Comparison of ENCODE assay signal across 9 cellular contexts in genomic region chr12:12992418-12993175, GRCh38. TPM values are rescaled to one million over a fixed set of nuclear protein-coding genes. Genes with fewer than 3 reads are reported as not detected.
A peak's percentile ranks its signal among the peaks of the same experiment; 100 is the strongest.
DNase-seq lines count a peak whose midpoint lies in the region; ATAC-seq, FAIRE-seq and TF ChIP-seq lines count a peak whose summit lies in the region.
"Had no signal": no experiment of that assay in that cellular context is flagged by ENCODE, and none has a peak within 500 bp of the region (broad histone marks: within the 10 kb centered on the region; RNA-seq: fewer than 3 reads in every experiment).

No MANE protein-coding gene starts in this region.

- H3K27me3 ChIP-seq in HepG2 (ENCODE audit: control insufficient read depth in 1 of 2, insufficient read depth in 2 of 2, low read length in 2 of 2) (no peaks in the 10 kb centered on the region), Karpas-422 (ENCODE audit: low read length) (no peaks in the 10 kb centered on the region)

- H3K9me3 ChIP-seq in HepG2 (ENCODE audit: low read length) (no peaks in the 10 kb centered on the region), Karpas-422 (ENCODE audit: low read length) (no peaks in the 10 kb centered on the region)

- H3K79me2 ChIP-seq in HepG2 (ENCODE audit: insufficient read depth, low read length) (peaks cover 4% of the 10 kb centered on the region), Karpas-422 (ENCODE audit: low read length) (no peaks in the 10 kb centered on the region)

- H3K4me3 ChIP-seq in astrocyte of the spinal cord (ENCODE audit: low read depth, low read length) (peak overlapping the region; percentile 10), HepG2 (replicated peaks in 1 of 3; ENCODE audit: insufficient read depth in 1 of 3, low read depth in 2 of 3, low read length in 3 of 3) (no peak overlapping the region), Karpas-422 (ENCODE audit: low read length) (no peak overlapping the region)

- intact Hi-C loops in HepG2 (cut with micrococcal nuclease; ENCODE audit: unreplicated experiment) = no loop called here

- peak overlapping the region; percentile 77 for H3K27ac Mint-ChIP-seq in activated naive CD4-positive, alpha-beta T cell treated with anti-CD3 and anti-CD28 coated beads, Interleukin-2, amount 10 ng/mL, durations not matched to agents 7 days and 5 days

- TF ChIP-seq EP300 in HepG2 (IDR thresholded peaks at IDR 0.05; ENCODE audit: low read depth in 2 of 2, low read length in 2 of 2) = no peak
- TF ChIP-seq EP300 in HepG2 (CRISPR knock-in tag; IDR thresholded peaks at IDR 0.05; ENCODE audit: borderline replicate concordance) = no peak

- no peaks in the 10 kb centered on the region for H3K9me2 ChIP-seq in Karpas-422 (replicated peaks; ENCODE audit: insufficient read depth, low read length)

- ATAC-seq in HepG2 (peak; percentile 44; the same call in 2 of the 3 replicates), GM18520 (IDR thresholded peaks at IDR 0.05; ENCODE audit: unreplicated experiment) (no peak), GM18873 (IDR thresholded peaks at IDR 0.05; ENCODE audit: low FRiP score, unreplicated experiment) (no peak)

- H3K27ac ChIP-seq in HepG2 (ENCODE audit: extremely low read length, insufficient read depth, low read length) = no peak overlapping the region
- H3K27ac ChIP-seq in Karpas-422 (ENCODE audit: low read length) = no peak overlapping the region

- no peak for FAIRE-seq in HepG2 (lab: Jason Lieb, UNC)

- no peaks in the 10 kb centered on the region for H3K9me3 Mint-ChIP-seq in activated naive CD4-positive, alpha-beta T cell treated with anti-CD3 and anti-CD28 coated beads, Interleukin-2, amount 10 ng/mL, durations not matched to agents 7 days and 5 days

- H3K4me2 ChIP-seq in HepG2 (ENCODE audit: low read depth, low read length) (no peak overlapping the region), Karpas-422 (ENCODE audit: low read depth, low read length, poor library complexity, severe bottlenecking) (no peak overlapping the region)

- H3K4me1 ChIP-seq in HepG2 (ENCODE audit: insufficient read depth, low read length) (peaks cover 13% of the 10 kb centered on the region), Karpas-422 (ENCODE audit: low read length) (no peaks in the 10 kb centered on the region)

- H3K4me3 Mint-ChIP-seq in activated naive CD4-positive, alpha-beta T cell treated with anti-CD3 and anti-CD28 coated beads, Interleukin-2, amount 10 ng/mL, durations not matched to agents 7 days and 5 days = no peak overlapping the region

- TF ChIP-seq POLR2A in HepG2 (IDR thresholded peaks at IDR 0.05; ENCODE audit: insufficient read depth in 1 of 2, low read depth in 2 of 2, low read length in 2 of 2) = no peak

- no TSS peak for BruUV-seq in HepG2 (replicated peaks; lab: Mats Ljungman, UMichigan)

- in situ Hi-C loops in astrocyte of the spinal cord (cut with HindIII; ENCODE audit: low sequenced_read_pairs) = no loop called here
- in situ Hi-C loops in HepG2 (cut with HindIII; ENCODE audit: extremely low pct_ligation_motif_present, low pct_unique_long_range_greater_than_20kb) = no loop called here

- H3K9ac ChIP-seq in HepG2 (ENCODE audit: insufficient read depth, low read depth, low read length) (no peak overlapping the region), Karpas-422 (ENCODE audit: low read length) (no peak overlapping the region)

- CTCF ChIA-PET in activated naive CD4-positive, alpha-beta T cell treated with anti-CD3 and anti-CD28 coated beads, Interleukin-2, amount 10 ng/mL, durations not matched to agents 7 days and 5 days (lab: Charles Lee) = interaction anchor here (0.6 to 0.7 kb wide), 2 partner anchors 61 to 219 kb away, joined by 3 to 5 read pairs; no protein-coding TSS in a partner anchor
- CTCF ChIA-PET in HepG2 (lab: Yijun Ruan, JAX; ENCODE audit: low intra/inter-chr PET ratio, low total read pairs) = no interaction called here

- DNase-seq in activated naive CD4-positive, alpha-beta T cell treated with anti-CD3 and anti-CD28 coated beads, Interleukin-2, amount 10 ng/mL, durations not matched to agents 7 days and 5 days = no peak
- DNase-seq in activated naive CD4-positive, alpha-beta T cell treated with anti-CD3 and anti-CD28 coated beads, Interleukin-2, amount 50 U/mL, for 16 hours = no peak
- DNase-seq in astrocyte of the spinal cord (ENCODE audit: low read depth, low spot score) (peak; percentile 89), HepG2 (ENCODE audit: low spot score) (peak; percentile 43), ureter (ENCODE audit: low spot score) (peak; percentile 53), Karpas-422 (no peak)

- H3K36me3 ChIP-seq in HepG2 (replicated peaks in 1 of 2; ENCODE audit: control insufficient read depth in 1 of 2, insufficient read depth in 2 of 2, low read length in 2 of 2) = peaks cover 6 to 17% of the 10 kb centered on the region in 2 experiments
- no peaks in the 10 kb centered on the region for H3K36me3 ChIP-seq in Karpas-422 (ENCODE audit: insufficient read depth, low read length)

- peaks cover 2% of the 10 kb centered on the region; the same call in 1 of the 2 replicates for H4K20me1 ChIP-seq in HepG2 (ENCODE audit: insufficient read depth, low read length)
- H4K20me1 ChIP-seq in Karpas-422 (ENCODE audit: insufficient read depth, low read depth, low read length) = no peaks in the 10 kb centered on the region

- 97% methylated on average over 8 of the region's 8 CpGs for WGBS in HepG2 (ENCODE audit: low lambda C conversion rate)

- H2AFZ ChIP-seq in HepG2 (ENCODE audit: low read length) = no peak overlapping the region
- H2AFZ ChIP-seq in Karpas-422 (ENCODE audit: low read length) = no peak overlapping the region

- no peaks in the 10 kb centered on the region for H3K27me3 Mint-ChIP-seq in activated naive CD4-positive, alpha-beta T cell treated with anti-CD3 and anti-CD28 coated beads, Interleukin-2, amount 10 ng/mL, durations not matched to agents 7 days and 5 days

- no peaks in the 10 kb centered on the region for H3K36me3 Mint-ChIP-seq in activated naive CD4-positive, alpha-beta T cell treated with anti-CD3 and anti-CD28 coated beads, Interleukin-2, amount 10 ng/mL, durations not matched to agents 7 days and 5 days

- peaks cover 19% of the 10 kb centered on the region for H3K4me1 Mint-ChIP-seq in activated naive CD4-positive, alpha-beta T cell treated with anti-CD3 and anti-CD28 coated beads, Interleukin-2, amount 10 ng/mL, durations not matched to agents 7 days and 5 days

- POLR2A ChIA-PET in HepG2 (lab: Yijun Ruan, JAX) = interaction anchor here (0.6 kb wide), 1 partner anchor 1828 kb away, joined by 3 read pairs; no protein-coding TSS in a partner anchor

- TF ChIP-seq CTCF in astrocyte of the spinal cord (IDR thresholded peaks at IDR 0.05; ENCODE audit: low read depth, low read length) (no peak), HepG2 (CRISPR knock-in tag; IDR thresholded peaks at IDR 0.05) (no peak)

- no peak for TF ChIP-seq RAD21 in HepG2 (CRISPR knock-in tag; IDR thresholded peaks at IDR 0.05)

RNA-seq across cellular contexts. Expression of gene HEBP1, which starts 7.5 kb away (rescaled TPM):
- 7.8 and 19.0 TPM in 2 replicates for total RNA-seq in HepG2 (2016; rRNA removed; fragmentation: Illumina TruSeq; extraction: Trizol)
- 2.1 and 2.4 TPM in 2 replicates for total RNA-seq in HepG2 (2016; cell fraction: cytosol; rRNA removed; fragmentation: Illumina TruSeq; extraction: Trizol; ENCODE audit: low read depth)
- total RNA-seq in HepG2 (2016; cell fraction: insoluble cytoplasmic fraction; rRNA removed; fragmentation: Illumina TruSeq; extraction: Trizol) = 6.6 and 16.8 TPM in 2 replicates
- 9.1 and 9.3 TPM in 2 replicates for total RNA-seq in HepG2 (2016; cell fraction: membrane; rRNA removed; fragmentation: Illumina TruSeq; extraction: Trizol)
- 10.8 and 15.9 TPM in 2 replicates for total RNA-seq in HepG2 (2016; cell fraction: nucleus; rRNA removed; fragmentation: Illumina TruSeq; extraction: Trizol)
- 9.4 and 11.0 TPM in 2 replicates for polyA plus RNA-seq in HepG2 (2011; rRNA removed)
- 10.9 and 12.3 TPM in 2 replicates for polyA plus RNA-seq in HepG2 (2011; cell fraction: cytosol; rRNA removed)
- polyA plus RNA-seq in HepG2 (2011; cell fraction: nucleus; rRNA removed) = 5.4 and 6.6 TPM in 2 replicates
- polyA plus RNA-seq in HepG2 (2012) = 27.4 and 34.8 TPM in 2 replicates
- polyA plus RNA-seq in HepG2 (2016; cell fraction: cytosol; fragmentation: Illumina TruSeq; extraction: Trizol; ENCODE audit: low read depth) = 14.7 and 15.9 TPM in 2 replicates
- 48.5 and 53.2 TPM in 2 replicates for polyA plus RNA-seq in HepG2 (2016; cell fraction: insoluble cytoplasmic fraction; fragmentation: Illumina TruSeq; extraction: Trizol; ENCODE audit: low read depth)
- polyA plus RNA-seq in HepG2 (2016; cell fraction: membrane; fragmentation: Illumina TruSeq; extraction: Trizol; ENCODE audit: low read depth) = 23.9 TPM in 2 replicates
- 33.3 and 37.3 TPM in 2 replicates for polyA plus RNA-seq in HepG2 (2016; cell fraction: nucleus; fragmentation: Illumina TruSeq; extraction: Trizol; ENCODE audit: insufficient read depth, low read depth)
- 10.4 and 24.7 TPM in 2 replicates for polyA minus RNA-seq in HepG2 (2011; rRNA and poly(A)+ RNA removed; ENCODE audit: low replicate concordance)
- 12.1 and 17.4 TPM in 2 replicates for polyA minus RNA-seq in HepG2 (2011; cell fraction: cytosol; rRNA and poly(A)+ RNA removed)
- polyA minus RNA-seq in HepG2 (2011; cell fraction: nucleus; rRNA and poly(A)+ RNA removed) = 6.2 and 7.6 TPM in 2 replicates
- total RNA-seq in ureter = 57.7 TPM
- total RNA-seq in Karpas-422 (2014; rRNA removed; shearing (Covaris generic); ENCODE audit: low replicate concordance) = 0.22 and 0.34 TPM in 2 replicates

RNA-seq across cellular contexts. Expression of gene GPRC5D, which starts 40.6 kb away (rescaled TPM):
- total RNA-seq in HepG2 (2016; rRNA removed; fragmentation: Illumina TruSeq; extraction: Trizol) = not detected in 2 replicates
- not detected in 2 replicates for total RNA-seq in HepG2 (2016; cell fraction: cytosol; rRNA removed; fragmentation: Illumina TruSeq; extraction: Trizol; ENCODE audit: low read depth)
- not detected in 2 replicates for total RNA-seq in HepG2 (2016; cell fraction: insoluble cytoplasmic fraction; rRNA removed; fragmentation: Illumina TruSeq; extraction: Trizol)
- not detected in 2 replicates for total RNA-seq in HepG2 (2016; cell fraction: membrane; rRNA removed; fragmentation: Illumina TruSeq; extraction: Trizol)
- total RNA-seq in HepG2 (2016; cell fraction: nucleus; rRNA removed; fragmentation: Illumina TruSeq; extraction: Trizol) = not detected in 2 replicates
- not detected in 2 replicates for polyA plus RNA-seq in HepG2 (2011; rRNA removed)
- 0.12 TPM in 1 of 2 replicates, not detected in the other for polyA plus RNA-seq in HepG2 (2011; cell fraction: cytosol; rRNA removed)
- polyA plus RNA-seq in HepG2 (2011; cell fraction: nucleus; rRNA removed) = not detected in 2 replicates
- polyA plus RNA-seq in HepG2 (2012) = 0.31 and 0.55 TPM in 2 replicates
- not detected in 2 replicates for polyA plus RNA-seq in HepG2 (2016; cell fraction: cytosol; fragmentation: Illumina TruSeq; extraction: Trizol; ENCODE audit: low read depth)
- polyA plus RNA-seq in HepG2 (2016; cell fraction: insoluble cytoplasmic fraction; fragmentation: Illumina TruSeq; extraction: Trizol; ENCODE audit: low read depth) = not detected in 2 replicates
- not detected in 2 replicates for polyA plus RNA-seq in HepG2 (2016; cell fraction: membrane; fragmentation: Illumina TruSeq; extraction: Trizol; ENCODE audit: low read depth)
- not detected in 2 replicates for polyA plus RNA-seq in HepG2 (2016; cell fraction: nucleus; fragmentation: Illumina TruSeq; extraction: Trizol; ENCODE audit: insufficient read depth, low read depth)
- not detected in 2 replicates for polyA minus RNA-seq in HepG2 (2011; rRNA and poly(A)+ RNA removed; ENCODE audit: low replicate concordance)
- polyA minus RNA-seq in HepG2 (2011; cell fraction: cytosol; rRNA and poly(A)+ RNA removed) = not detected in 2 replicates
- polyA minus RNA-seq in HepG2 (2011; cell fraction: nucleus; rRNA and poly(A)+ RNA removed) = not detected in 2 replicates
- total RNA-seq in ureter = 0.47 TPM
- not detected in 2 replicates for total RNA-seq in Karpas-422 (2014; rRNA removed; shearing (Covaris generic); ENCODE audit: low replicate concordance)
- polyA plus RNA-seq: neural cell had no signal

RNA-seq across cellular contexts. Expression of gene FAM234B, which starts 51.6 kb away (rescaled TPM):
- 4.2 and 7.8 TPM in 2 replicates for total RNA-seq in HepG2 (2016; rRNA removed; fragmentation: Illumina TruSeq; extraction: Trizol)
- 0.81 and 1.1 TPM in 2 replicates for total RNA-seq in HepG2 (2016; cell fraction: cytosol; rRNA removed; fragmentation: Illumina TruSeq; extraction: Trizol; ENCODE audit: low read depth)
- total RNA-seq in HepG2 (2016; cell fraction: insoluble cytoplasmic fraction; rRNA removed; fragmentation: Illumina TruSeq; extraction: Trizol) = 4.7 and 7.7 TPM in 2 replicates
- total RNA-seq in HepG2 (2016; cell fraction: membrane; rRNA removed; fragmentation: Illumina TruSeq; extraction: Trizol) = 2.1 and 2.3 TPM in 2 replicates
- total RNA-seq in HepG2 (2016; cell fraction: nucleus; rRNA removed; fragmentation: Illumina TruSeq; extraction: Trizol) = 7.5 and 9.0 TPM in 2 replicates
- 10.3 and 13.8 TPM in 2 replicates for polyA plus RNA-seq in HepG2 (2011; rRNA removed)
- polyA plus RNA-seq in HepG2 (2011; cell fraction: cytosol; rRNA removed) = 8.2 and 8.5 TPM in 2 replicates
- 5.0 and 5.6 TPM in 2 replicates for polyA plus RNA-seq in HepG2 (2011; cell fraction: nucleus; rRNA removed)
- polyA plus RNA-seq in HepG2 (2012) = 6.4 and 6.6 TPM in 2 replicates
- polyA plus RNA-seq in HepG2 (2016; cell fraction: cytosol; fragmentation: Illumina TruSeq; extraction: Trizol; ENCODE audit: low read depth) = 0.17 and 0.25 TPM in 2 replicates
- 1.9 and 2.1 TPM in 2 replicates for polyA plus RNA-seq in HepG2 (2016; cell fraction: insoluble cytoplasmic fraction; fragmentation: Illumina TruSeq; extraction: Trizol; ENCODE audit: low read depth)
- 0.42 and 0.52 TPM in 2 replicates for polyA plus RNA-seq in HepG2 (2016; cell fraction: membrane; fragmentation: Illumina TruSeq; extraction: Trizol; ENCODE audit: low read depth)
- polyA plus RNA-seq in HepG2 (2016; cell fraction: nucleus; fragmentation: Illumina TruSeq; extraction: Trizol; ENCODE audit: insufficient read depth, low read depth) = 5.1 and 6.7 TPM in 2 replicates
- 17.2 and 40.0 TPM in 2 replicates for polyA minus RNA-seq in HepG2 (2011; rRNA and poly(A)+ RNA removed; ENCODE audit: low replicate concordance)
- polyA minus RNA-seq in HepG2 (2011; cell fraction: cytosol; rRNA and poly(A)+ RNA removed) = 14.2 and 15.6 TPM in 2 replicates
- 15.6 and 20.3 TPM in 2 replicates for polyA minus RNA-seq in HepG2 (2011; cell fraction: nucleus; rRNA and poly(A)+ RNA removed)
- 24.9 TPM for total RNA-seq in ureter
- 3.9 and 5.6 TPM in 2 replicates for total RNA-seq in Karpas-422 (2014; rRNA removed; shearing (Covaris generic); ENCODE audit: low replicate concordance)

Comparison
In these comparisons a context has a peak if more than half of its experiments do, and no peak if none do; other contexts are left out.
1. DNase-seq: peak in astrocyte of the spinal cord (single experiment), HepG2 (single experiment) and ureter (single experiment); none in activated naive CD4-positive, alpha-beta T cell treated with anti-CD3 and anti-CD28 coated beads, Interleukin-2, amount 10 ng/mL, durations not matched to agents 7 days and 5 days (single experiment), activated naive CD4-positive, alpha-beta T cell treated with anti-CD3 and anti-CD28 coated beads, Interleukin-2, amount 50 U/mL, for 16 hours (single experiment) and Karpas-422 (single experiment).